Comparison of ENCODE assay signal across 14 cellular contexts in genomic region chr3:169104541-169104940, GRCh38.
DNase-seq lines count a peak whose midpoint lies in the region; ATAC-seq and TF ChIP-seq lines count a peak whose summit lies in the region.
"Had no signal": no experiment of that assay in that cellular context is flagged by ENCODE, and none has a peak within 500 bp of the region (broad histone marks: within the 10 kb centered on the region; RNA-seq: fewer than 3 reads in every experiment).

No MANE protein-coding gene starts in this region.

- no peak for TF ChIP-seq POLR2A in transverse colon (IDR thresholded peaks at IDR 0.05)

- intact Hi-C loops in transverse colon (cut with DNase I; ENCODE audit: low total_unique reads): no loop called here

- ATAC-seq in GM18858 (IDR thresholded peaks at IDR 0.05; ENCODE audit: unreplicated experiment) (no peak), HG03432 (IDR thresholded peaks at IDR 0.05; ENCODE audit: unreplicated experiment) (no peak)
- ATAC-seq: naive thymus-derived CD8-positive, alpha-beta T cell had no signal

- in situ Hi-C loops in transverse colon (cut with MboI; ENCODE audit: low pct_ligation_motif_present in 1 of 4, low pct_unique_long_range_greater_than_20kb in 1 of 4, low sequenced_read_pairs in 3 of 4): no loop called here

- H3K9me3 ChIP-seq in SJSA1 (replicated peaks) (no peaks in the 10 kb centered on the region), transverse colon (no peaks in the 10 kb centered on the region)
- H3K9me3 ChIP-seq: sigmoid colon, thyroid gland had no signal

- TF ChIP-seq CTCF in fibroblast of villous mesenchyme (IDR thresholded peaks at IDR 0.05; ENCODE audit: insufficient read depth, low read depth, low read length) (no peak), transverse colon (IDR thresholded peaks at IDR 0.05) (no peak)

- H3K4me1 ChIP-seq in SJSA1 (replicated peaks): peaks cover 62% of the 10 kb centered on the region
- no peaks in the 10 kb centered on the region for H3K4me1 ChIP-seq in transverse colon
- H3K4me1 ChIP-seq: sigmoid colon, thyroid gland had no signal

- H3K4me3 ChIP-seq in SJSA1 (no peak overlapping the region), fibroblast of villous mesenchyme (ENCODE audit: low read depth, low read length) (no peak overlapping the region), transverse colon (no peak overlapping the region)
- H3K4me3 ChIP-seq: sigmoid colon, thyroid gland had no signal

- no peak for TF ChIP-seq EP300 in transverse colon (IDR thresholded peaks at IDR 0.05; ENCODE audit: low read depth)

- no peaks in the 10 kb centered on the region for H3K36me3 ChIP-seq in SJSA1
- no peaks in the 10 kb centered on the region for H3K36me3 ChIP-seq in transverse colon
- H3K36me3 ChIP-seq: sigmoid colon, thyroid gland had no signal

- 61 to 68% methylated on average over 3 of the region's 3 CpGs for WGBS in transverse colon (ENCODE audit: low coverage in 1 of 2), 2 donors

- peak overlapping the region; percentile 90 for H3K27ac ChIP-seq in SJSA1
- H3K27ac ChIP-seq in transverse colon: no peak overlapping the region
- H3K27ac ChIP-seq: sigmoid colon, thyroid gland had no signal

- peak; percentile 59 for DNase-seq in A172 (ENCODE audit: low spot score)
- peak; percentile 87 for DNase-seq in HCEC 1CT
- DNase-seq in SJSA1 (ENCODE audit: low read depth in 1 of 2, low spot score in 2 of 2): peak in 1 of 2 experiments; percentile 59
- peak; percentile 76 for DNase-seq in fibroblast of villous mesenchyme (ENCODE audit: low read depth)
- DNase-seq in hepatic stellate cell (ENCODE audit: low spot score): no peak
- no peak for DNase-seq in transverse colon
- DNase-seq: activated gamma-delta T cell treated with Interleukin-2 at 50 U/mL for 16 hours; kidney; naive thymus-derived CD8-positive, alpha-beta T cell; sigmoid colon; T-helper 9 cell; thyroid gland had no signal

- H3K27me3 ChIP-seq in SJSA1 (replicated peaks): no peaks in the 10 kb centered on the region
- no peaks in the 10 kb centered on the region for H3K27me3 ChIP-seq in transverse colon
- H3K27me3 ChIP-seq: sigmoid colon, thyroid gland had no signal

Comparison
In these comparisons a context has a peak if more than half of its experiments do, and no peak if none do; other contexts are left out.
1. DNase-seq: peak in A172 (single experiment), HCEC 1CT (single experiment) and fibroblast of villous mesenchyme (single experiment); none in hepatic stellate cell (single experiment) and transverse colon (single experiment).